33 cellular contexts compared by ENCODE assay signal in the genomic region with DNA sequence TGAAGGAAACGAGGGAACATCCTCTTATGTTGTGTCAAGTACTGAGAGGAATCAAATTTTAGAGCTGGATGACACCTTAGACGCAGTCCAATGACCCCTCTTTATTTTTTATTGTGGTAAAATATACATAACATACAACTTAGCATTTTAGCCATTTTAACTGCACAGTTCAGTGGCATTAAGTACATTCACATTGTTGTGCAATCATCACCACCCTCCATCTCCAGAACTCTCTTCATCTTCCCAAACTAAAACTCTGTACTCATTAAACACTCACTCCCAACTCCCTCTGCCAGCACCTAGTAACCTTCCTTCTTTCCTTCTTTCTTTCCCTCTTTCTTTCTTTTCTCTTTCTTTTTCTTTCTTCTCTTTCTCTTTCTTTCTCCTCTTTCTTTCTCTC.
"Had no signal": no experiment of that assay in that cellular context is flagged by ENCODE, and none has a peak within 500 bp of the region (broad histone marks: within the 10 kb centered on the region; RNA-seq: fewer than 3 reads in every experiment).

No MANE protein-coding gene starts in this region.

- H3K79me2 ChIP-seq: parathyroid adenoma had no signal

- H3K4me2 ChIP-seq: neural progenitor cell had no signal

- H3K4me3 ChIP-seq: adrenal gland, body of pancreas, cardiac muscle cell, heart right ventricle, left ventricle myocardium inferior, lung, neural progenitor cell, psoas muscle, right atrium auricular region, stomach, thyroid gland, upper lobe of left lung, vagina had no signal

- H3K27me3 ChIP-seq: adrenal gland, body of pancreas, neural progenitor cell, right atrium auricular region, stomach, thyroid gland, upper lobe of left lung, vagina had no signal

- H3K4me1 ChIP-seq: adrenal gland, body of pancreas, neural progenitor cell, parathyroid adenoma, psoas muscle, right atrium auricular region, stomach, thyroid gland, upper lobe of left lung, vagina had no signal

- H3K27ac ChIP-seq: adrenal gland, body of pancreas, cardiac muscle cell, heart right ventricle, left ventricle myocardium inferior, neural progenitor cell, parathyroid adenoma, psoas muscle, right atrium auricular region, stomach, thyroid gland, upper lobe of left lung, vagina, VCaP had no signal

- H2AFZ ChIP-seq: neural progenitor cell, parathyroid adenoma had no signal

- FAIRE-seq: endothelial cell of umbilical vein, TTC549 had no signal

- ATAC-seq: activated CD4-positive, CD25-positive, alpha-beta regulatory T cell treated with anti-CD3 and anti-CD28 coated beads, Interleukin-2, amount 50 U/mL, for 24 hours; body of pancreas; effector memory CD8-positive, alpha-beta T cell; heart right ventricle; natural killer cell; psoas muscle; stimulated activated naive B cell treated with anti-CD40 and anti-IgM and Interleukin-4, amounts not matched to agents 10 μg/mL and 1 μg/mL and 100 μg/mL, for 72 hours had no signal

- H3K9me3 ChIP-seq: adrenal gland, body of pancreas, heart right ventricle, psoas muscle, right atrium auricular region, stomach, thyroid gland, upper lobe of left lung, vagina had no signal

- H3K36me3 ChIP-seq: adrenal gland, cardiac muscle cell, heart right ventricle, left ventricle myocardium inferior, neural progenitor cell, right atrium auricular region, stomach, thyroid gland, upper lobe of left lung, vagina had no signal

- DNase-seq: activated CD4-positive, alpha-beta T cell treated with anti-CD3 and anti-CD28 coated beads for 48 hours; activated CD4-positive, alpha-beta T cell treated with anti-CD3 and anti-CD28 coated beads, Interleukin-2, amount 50 U/mL, for 48 hours; activated CD8-positive, alpha-beta memory T cell treated with anti-CD3 and anti-CD28 coated beads for 24 hours; activated effector memory CD4-positive, alpha-beta T cell treated with Interleukin-2 at 50 U/mL for 16 hours; activated naive CD4-positive, alpha-beta T cell treated with Interleukin-2 at 50 U/mL for 16 hours; adrenal gland; aorta; body of pancreas; cortex of kidney; effector memory CD8-positive, alpha-beta T cell; foreskin melanocyte; heart right ventricle; left ventricle myocardium inferior; mesendoderm; natural killer cell; occipital lobe; psoas muscle; stimulated activated CD4-positive, alpha-beta T cell treated with anti-CD3 and anti-CD28 coated beads, Interleukin-15, amount 100 ng/mL, for 24 hours; stimulated activated CD4-positive, alpha-beta T cell treated with anti-CD3 and anti-CD28 coated beads, Interleukin-2, amount 100 ng/mL, for 24 hours; stimulated activated naive B cell treated with anti-CD40 and anti-IgM and Interleukin-4, amounts not matched to agents 10 μg/mL and 1 μg/mL and 100 μg/mL, for 72 hours; stomach; thyroid gland; upper lobe of left lung had no signal

- H3K9ac ChIP-seq: neural progenitor cell, parathyroid adenoma had no signal
